In genomic region chr4:25310066-25310824, GRCh38 we compare ENCODE assay signal across 11 cellular contexts. TPM values are rescaled to one million over a fixed set of nuclear protein-coding genes. Genes with fewer than 3 reads are reported as not detected.
DNase-seq lines count a peak whose midpoint lies in the region; ATAC-seq and TF ChIP-seq lines count a peak whose summit lies in the region.
"Had no signal": no experiment of that assay in that cellular context is flagged by ENCODE, and none has a peak within 500 bp of the region (broad histone marks: within the 10 kb centered on the region; RNA-seq: fewer than 3 reads in every experiment).

No MANE protein-coding gene starts in this region.

- H3K79me2 ChIP-seq in ACC112 (ENCODE audit: control insufficient read depth, insufficient read depth, low read length, unreplicated experiment) = peaks cover 5% of the 10 kb centered on the region
- peaks cover 22% of the 10 kb centered on the region for H3K79me2 ChIP-seq in OCI-LY3 (ENCODE audit: low read length)

- H3K36me3 ChIP-seq in ACC112 (ENCODE audit: insufficient read depth, low read length) (no peaks in the 10 kb centered on the region), OCI-LY3 (replicated peaks; ENCODE audit: low read depth, low read length) (peaks cover 6% of the 10 kb centered on the region), endodermal cell (ENCODE audit: control insufficient read depth, insufficient read depth, low read length) (no peaks in the 10 kb centered on the region), ascending aorta (no peaks in the 10 kb centered on the region)

- H3K9me3 ChIP-seq in OCI-LY3 (ENCODE audit: insufficient read depth, low read length) = no peaks in the 10 kb centered on the region
- H3K9me3 ChIP-seq in endodermal cell (ENCODE audit: control insufficient read depth, low read length) = peaks cover 6% of the 10 kb centered on the region
- H3K9me3 ChIP-seq in ascending aorta = no peaks in the 10 kb centered on the region

- H3K4me1 ChIP-seq in ACC112 (ENCODE audit: control insufficient read depth, insufficient read depth, low read length, unreplicated experiment) = peaks cover 9% of the 10 kb centered on the region
- peaks cover 49% of the 10 kb centered on the region for H3K4me1 ChIP-seq in OCI-LY3 (ENCODE audit: low read length)
- H3K4me1 ChIP-seq in endodermal cell (ENCODE audit: control insufficient read depth, insufficient read depth, low read length) = no peaks in the 10 kb centered on the region
- peaks cover 0 to 6% of the 10 kb centered on the region in 2 donors for H3K4me1 ChIP-seq in ascending aorta
- H3K4me1 ChIP-seq in foreskin keratinocyte = no peaks in the 10 kb centered on the region

- DNase-seq in endodermal cell (no peak), ascending aorta (ENCODE audit: low spot score in 2 of 2) (no peak), ACHN (no peak), foreskin keratinocyte (no peak)
- DNase-seq: stimulated activated CD4-positive, alpha-beta T cell treated with anti-CD3 and anti-CD28 coated beads, Interleukin-4, amount 100 ng/mL, for 24 hours had no signal

- peaks cover 8% of the 10 kb centered on the region for H3K4me1 Mint-ChIP-seq in endodermal cell

- no peaks in the 10 kb centered on the region for H4K20me1 ChIP-seq in OCI-LY3 (ENCODE audit: insufficient read depth, low read length)

- H2AFZ ChIP-seq in ACC112 (ENCODE audit: low read length, unreplicated experiment) (peak overlapping the region; percentile 65), OCI-LY3 (ENCODE audit: low read depth, low read length) (peak overlapping the region; percentile 92)

- H3K9ac ChIP-seq in OCI-LY3 (ENCODE audit: low read length) (peak overlapping the region; percentile 59), endodermal cell (ENCODE audit: extremely low read depth, low read length, poor library complexity, severe bottlenecking) (no peak overlapping the region)

- peak overlapping the region; percentile 85 for H3K4me2 ChIP-seq in OCI-LY3 (ENCODE audit: low read length)

- H3K9me3 Mint-ChIP-seq in endodermal cell = peaks cover 4% of the 10 kb centered on the region
- H3K9me3 Mint-ChIP-seq: central memory CD8-positive, alpha-beta T cell had no signal

- H3K4me3 ChIP-seq in ACC112 (ENCODE audit: low read depth, low read length) (no peak overlapping the region), OCI-LY3 (ENCODE audit: low read length) (peak overlapping the region; percentile 53), endodermal cell (ENCODE audit: low read length) (no peak overlapping the region), ascending aorta (no peak overlapping the region)

- no peak overlapping the region for H3K27ac Mint-ChIP-seq in endodermal cell

- in situ Hi-C loops in ACHN (cut with HindIII; ENCODE audit: low pct_ligation_motif_present, low pct_unique_long_range_greater_than_20kb, low sequenced_read_pairs) = no loop called here

- no peaks in the 10 kb centered on the region for H3K36me3 Mint-ChIP-seq in endodermal cell (ENCODE audit: low read depth)

- H3K27me3 ChIP-seq in ACC112 (ENCODE audit: insufficient read depth, low read length) (no peaks in the 10 kb centered on the region), OCI-LY3 (ENCODE audit: low read depth, low read length) (no peaks in the 10 kb centered on the region), endodermal cell (ENCODE audit: control insufficient read depth, insufficient read depth, low read length, poor library complexity, severe bottlenecking) (no peaks in the 10 kb centered on the region), ascending aorta (no peaks in the 10 kb centered on the region), foreskin keratinocyte (no peaks in the 10 kb centered on the region)

- peak; percentile 48 for ATAC-seq in GM19351 (IDR thresholded peaks at IDR 0.05; ENCODE audit: unreplicated experiment)
- peak; percentile 39 for ATAC-seq in HG03045 (IDR thresholded peaks at IDR 0.05; ENCODE audit: unreplicated experiment)
- no peak for ATAC-seq in foreskin keratinocyte
- ATAC-seq: left lobe of liver had no signal

- peaks cover 1% of the 10 kb centered on the region for H3K27me3 Mint-ChIP-seq in endodermal cell (ENCODE audit: insufficient read depth)

- no peak for TF ChIP-seq CTCF in OCI-LY3 (IDR thresholded peaks at IDR 0.05; ENCODE audit: low read depth, low read length)
- no peak for TF ChIP-seq CTCF in endodermal cell (conservative IDR thresholded peaks at IDR 0.05)
- no peak for TF ChIP-seq CTCF in ascending aorta (IDR thresholded peaks at IDR 0.05)
- no peak for TF ChIP-seq CTCF in foreskin keratinocyte (conservative IDR thresholded peaks at IDR 0.05)

- intact Hi-C loops in ascending aorta (cut with DNase I) = loop anchor here (10.0 kb wide), 1 partner anchor 605 kb away; the partner anchor contains the start of gene SMIM20

- H3K27ac ChIP-seq in ACC112 (ENCODE audit: low read depth, low read length) (no peak overlapping the region), OCI-LY3 (ENCODE audit: low read length) (peak overlapping the region; percentile 92), endodermal cell (ENCODE audit: low read depth, low read length) (no peak overlapping the region), ascending aorta (no peak overlapping the region), foreskin keratinocyte (no peak overlapping the region)

- 90 to 96% methylated on average over 3 of the region's 4 CpGs for WGBS in endodermal cell (ENCODE audit: insufficient coverage in 1 of 2, insufficient read length in 1 of 2), 2 experiments

- H3K4me3 Mint-ChIP-seq in endodermal cell = no peak overlapping the region
- H3K4me3 Mint-ChIP-seq: central memory CD8-positive, alpha-beta T cell had no signal

RNA-seq across cellular contexts. Expression of gene ZCCHC4, which starts 2.3 kb away (rescaled TPM):
- total RNA-seq in endodermal cell (10 to 100 TPM; 11.1 to 19.7 TPM), ascending aorta (1.7 TPM), foreskin keratinocyte (8.8 and 10.1 TPM in 2 replicates)
- 13.2 TPM for polyA plus RNA-seq in endodermal cell (2013, experiment 1 of 2)
- 12.8 TPM for polyA plus RNA-seq in endodermal cell (2013, experiment 2 of 2)
- 4.4 and 5.8 TPM in 2 replicates for polyA plus RNA-seq in foreskin keratinocyte
